Comparison of ENCODE assay signal across 9 cellular contexts in the genomic region with DNA sequence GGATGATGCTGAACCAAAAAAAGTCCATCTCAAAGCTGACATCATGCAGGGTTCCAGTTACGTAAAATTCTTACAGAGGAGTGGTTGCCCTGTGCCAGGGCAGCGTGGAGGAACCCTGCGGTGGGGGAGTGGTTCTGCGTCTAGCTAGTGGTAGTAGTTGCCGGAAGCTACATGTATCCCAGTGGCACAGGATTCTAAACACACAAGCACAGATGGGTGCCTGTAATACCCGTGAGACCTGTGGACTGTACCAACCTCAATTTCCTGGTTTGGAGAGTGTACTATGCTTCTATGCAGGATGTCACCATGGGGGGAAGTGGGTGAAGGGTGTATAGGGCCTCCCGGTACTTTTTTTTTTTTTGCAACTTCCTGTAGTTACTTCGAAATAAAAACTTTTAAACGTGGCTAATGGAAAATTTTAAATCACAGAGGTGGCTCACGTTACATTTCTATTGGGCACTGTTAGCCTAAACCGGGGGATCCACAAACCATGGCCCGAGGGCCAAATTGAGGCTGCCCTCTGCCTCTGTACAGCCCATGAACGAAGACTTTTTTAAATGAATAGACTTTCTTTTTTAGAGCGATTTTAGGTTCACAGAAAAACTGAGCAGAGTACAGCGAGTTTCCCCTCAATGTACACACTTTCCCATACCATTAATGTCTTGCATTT. TPM values are rescaled to one million over a fixed set of nuclear protein-coding genes. Genes with fewer than 3 reads are reported as not detected.
A peak's percentile ranks its signal among the peaks of the same experiment; 100 is the strongest.
DNase-seq lines count a peak whose midpoint lies in the region; ATAC-seq and TF ChIP-seq lines count a peak whose summit lies in the region.
"Had no signal": no experiment of that assay in that cellular context is flagged by ENCODE, and none has a peak within 500 bp of the region (broad histone marks: within the 10 kb centered on the region; RNA-seq: fewer than 3 reads in every experiment).

No MANE protein-coding gene starts in this region.

- TF ChIP-seq POLR2A in erythroblast (IDR thresholded peaks at IDR 0.05; ENCODE audit: low read length): no peak

- H3K27me3 ChIP-seq in OCI-LY1 (ENCODE audit: insufficient read depth, low read length) (peaks cover 2% of the 10 kb centered on the region; the same call in 1 of the 2 replicates), aorta (ENCODE audit: control insufficient read depth in 1 of 2, insufficient read depth in 2 of 2, low read length in 1 of 2) (no peaks in the 10 kb centered on the region)

- H3K36me3 ChIP-seq in OCI-LY1 (ENCODE audit: insufficient read depth, low read length): no peaks in the 10 kb centered on the region
- H3K36me3 ChIP-seq in aorta (ENCODE audit: control insufficient read depth in 1 of 2, insufficient read depth in 2 of 2, low read length in 1 of 2): no peaks in the 10 kb centered on the region

- peak overlapping the region; percentile 53 to 68 for H3K4me3 Mint-ChIP-seq in CD14-positive monocyte
- peak overlapping the region; percentile 60 for H3K4me3 Mint-ChIP-seq in activated T-helper 1 cell treated with anti-CD3 and anti-CD28 coated beads, Interleukin-12 subunit alpha, Interleukin-12 subunit beta, Interleukin-2, Interleukin-4 antibody, amounts not matched to agents 30 ng/mL and 10 ng/mL and 1 ng/mL, durations not matched to agents 14 hours and 24 hours and 36 hours
- peak overlapping the region; percentile 83 for H3K4me3 Mint-ChIP-seq in natural killer cell treated with Interleukin-12 subunit alpha and Interleukin-12 subunit beta and Interleukin-15 and Interleukin-18, amount 100 ng/mL, for 72 hours

- no peak overlapping the region for H2AFZ ChIP-seq in OCI-LY1 (ENCODE audit: low read length)

- peaks cover 3 to 4% of the 10 kb centered on the region in 2 donors for H3K36me3 Mint-ChIP-seq in CD14-positive monocyte
- no peaks in the 10 kb centered on the region for H3K36me3 Mint-ChIP-seq in activated T-helper 1 cell treated with anti-CD3 and anti-CD28 coated beads, Interleukin-12 subunit alpha, Interleukin-12 subunit beta, Interleukin-2, Interleukin-4 antibody, amounts not matched to agents 30 ng/mL and 10 ng/mL and 1 ng/mL, durations not matched to agents 14 hours and 24 hours and 36 hours (ENCODE audit: low read depth)
- H3K36me3 Mint-ChIP-seq in natural killer cell treated with Interleukin-12 subunit alpha and Interleukin-12 subunit beta and Interleukin-15 and Interleukin-18, amount 100 ng/mL, for 72 hours: no peaks in the 10 kb centered on the region

- no peaks in the 10 kb centered on the region for H3F3A ChIP-seq in OCI-LY1 (ENCODE audit: insufficient read depth, low read length)

- peak overlapping the region; percentile 11; the same call in 1 of the 2 replicates for H3K4me2 ChIP-seq in OCI-LY1 (ENCODE audit: low read length)

- peak; percentile 99 to 100 for ATAC-seq in natural killer cell treated with Interleukin-12 subunit alpha and Interleukin-12 subunit beta and Interleukin-15 and Interleukin-18, amount 100 ng/mL, for 72 hours
- no peak for ATAC-seq in aorta (ENCODE audit: low FRiP score)
- ATAC-seq in HG02884 (IDR thresholded peaks at IDR 0.05; ENCODE audit: unreplicated experiment): no peak

- no peaks in the 10 kb centered on the region for H3K9me2 ChIP-seq in OCI-LY1 (ENCODE audit: low read depth, low read length)

- peaks cover 50% of the 10 kb centered on the region for H3K4me1 Mint-ChIP-seq in CD14-positive monocyte
- H3K4me1 Mint-ChIP-seq in activated T-helper 1 cell treated with anti-CD3 and anti-CD28 coated beads, Interleukin-12 subunit alpha, Interleukin-12 subunit beta, Interleukin-2, Interleukin-4 antibody, amounts not matched to agents 30 ng/mL and 10 ng/mL and 1 ng/mL, durations not matched to agents 14 hours and 24 hours and 36 hours (ENCODE audit: low read depth): peaks cover 47% of the 10 kb centered on the region
- peaks cover 25 to 33% of the 10 kb centered on the region in 2 donors for H3K4me1 Mint-ChIP-seq in natural killer cell treated with Interleukin-12 subunit alpha and Interleukin-12 subunit beta and Interleukin-15 and Interleukin-18, amount 100 ng/mL, for 72 hours (ENCODE audit: low read depth in 2 of 2)

- WGBS in aorta, 2 donors: 82 to 83% methylated on average over 15 of the region's 15 CpGs

- DNase-seq in CD14-positive monocyte (ENCODE audit: low spot score) (peak; percentile 91), aorta (no peak), HCEC 1CT (no peak), erythroblast (lab: John Stamatoyannopoulos, UW) (no peak)
- DNase-seq in activated T-helper 1 cell treated with anti-CD3 and anti-CD28 coated beads, Interleukin-12 subunit alpha, Interleukin-12 subunit beta, Interleukin-2, Interleukin-4 antibody, amounts not matched to agents 30 ng/mL and 10 ng/mL and 1 ng/mL, durations not matched to agents 14 hours and 24 hours and 36 hours (ENCODE audit: low spot score): peak; percentile 73
- DNase-seq in natural killer cell treated with Interleukin-12 subunit alpha and Interleukin-12 subunit beta and Interleukin-15 and Interleukin-18, amount 100 ng/mL, for 72 hours (ENCODE audit: low spot score): peak; percentile 90
- DNase-seq: IMR-90 had no signal

- no peaks in the 10 kb centered on the region for H4K20me1 ChIP-seq in OCI-LY1 (ENCODE audit: insufficient read depth, low read length)

- no peak overlapping the region for H3K9ac ChIP-seq in OCI-LY1 (ENCODE audit: low read length)

- no peak for TF ChIP-seq CTCF in CD14-positive monocyte (IDR thresholded peaks at IDR 0.05)
- no peak for TF ChIP-seq CTCF in OCI-LY1 (IDR thresholded peaks at IDR 0.05; ENCODE audit: low read length)

- H3K9me3 Mint-ChIP-seq in CD14-positive monocyte: peaks cover 0 to 5% (median 0%) of the 10 kb centered on the region in 7 donors
- H3K9me3 Mint-ChIP-seq in activated T-helper 1 cell treated with anti-CD3 and anti-CD28 coated beads, Interleukin-12 subunit alpha, Interleukin-12 subunit beta, Interleukin-2, Interleukin-4 antibody, amounts not matched to agents 30 ng/mL and 10 ng/mL and 1 ng/mL, durations not matched to agents 14 hours and 24 hours and 36 hours: no peaks in the 10 kb centered on the region
- no peaks in the 10 kb centered on the region for H3K9me3 Mint-ChIP-seq in natural killer cell treated with Interleukin-12 subunit alpha and Interleukin-12 subunit beta and Interleukin-15 and Interleukin-18, amount 100 ng/mL, for 72 hours

- intact Hi-C loops in CD14-positive monocyte (cut with micrococcal nuclease): no loop called here
- intact Hi-C loops in activated T-helper 1 cell treated with anti-CD3 and anti-CD28 coated beads, Interleukin-12 subunit alpha, Interleukin-12 subunit beta, Interleukin-2, Interleukin-4 antibody, amounts not matched to agents 30 ng/mL and 10 ng/mL and 1 ng/mL, durations not matched to agents 14 hours and 24 hours and 36 hours (cut with micrococcal nuclease): loop anchor here (2.0 to 5.0 kb wide), 3 partner anchors 150 to 250 kb away; partner anchors contain the start of genes CBX4 and EIF4A3
- intact Hi-C loops in aorta (cut with DNase I): no loop called here

- peaks cover 4 to 11% (median 8%) of the 10 kb centered on the region in 3 donors for H3K27me3 Mint-ChIP-seq in CD14-positive monocyte (ENCODE audit: low read depth in 3 of 3)
- no peaks in the 10 kb centered on the region for H3K27me3 Mint-ChIP-seq in activated T-helper 1 cell treated with anti-CD3 and anti-CD28 coated beads, Interleukin-12 subunit alpha, Interleukin-12 subunit beta, Interleukin-2, Interleukin-4 antibody, amounts not matched to agents 30 ng/mL and 10 ng/mL and 1 ng/mL, durations not matched to agents 14 hours and 24 hours and 36 hours (ENCODE audit: insufficient read depth)
- peaks cover 5 to 7% of the 10 kb centered on the region in 2 donors for H3K27me3 Mint-ChIP-seq in natural killer cell treated with Interleukin-12 subunit alpha and Interleukin-12 subunit beta and Interleukin-15 and Interleukin-18, amount 100 ng/mL, for 72 hours

- no peaks in the 10 kb centered on the region for H3K9me3 ChIP-seq in OCI-LY1 (ENCODE audit: low read length)
- no peaks in the 10 kb centered on the region for H3K9me3 ChIP-seq in aorta (ENCODE audit: control insufficient read depth, low read length)

- H3K4me1 ChIP-seq in OCI-LY1 (ENCODE audit: insufficient read depth, low read length, severe bottlenecking): peaks cover 6% of the 10 kb centered on the region
- no peaks in the 10 kb centered on the region for H3K4me1 ChIP-seq in aorta (ENCODE audit: control insufficient read depth in 1 of 2, insufficient read depth in 2 of 2, low read length in 2 of 2)

- no peaks in the 10 kb centered on the region for H3K79me2 ChIP-seq in OCI-LY1 (ENCODE audit: insufficient read depth, low read length)

- peak overlapping the region; percentile 95 to 99 (median 97) for H3K27ac Mint-ChIP-seq in CD14-positive monocyte
- peak overlapping the region; percentile 96 for H3K27ac Mint-ChIP-seq in activated T-helper 1 cell treated with anti-CD3 and anti-CD28 coated beads, Interleukin-12 subunit alpha, Interleukin-12 subunit beta, Interleukin-2, Interleukin-4 antibody, amounts not matched to agents 30 ng/mL and 10 ng/mL and 1 ng/mL, durations not matched to agents 14 hours and 24 hours and 36 hours
- peak overlapping the region; percentile 92 to 97 for H3K27ac Mint-ChIP-seq in natural killer cell treated with Interleukin-12 subunit alpha and Interleukin-12 subunit beta and Interleukin-15 and Interleukin-18, amount 100 ng/mL, for 72 hours

- H3K4me3 ChIP-seq in OCI-LY1 (ENCODE audit: low read depth, low read length, poor library complexity, severe bottlenecking) (no peak overlapping the region), aorta (ENCODE audit: low read length in 2 of 2) (no peak overlapping the region)

- H3K27ac ChIP-seq in OCI-LY1 (ENCODE audit: low read depth, low read length, poor library complexity, severe bottlenecking) (no peak overlapping the region), aorta (ENCODE audit: low read depth in 1 of 2, low read length in 2 of 2) (no peak overlapping the region)

RNA-seq across cellular contexts. Expression of gene TBC1D16, which starts 38.5 kb away (rescaled TPM):
- polyA plus RNA-seq in CD14-positive monocyte (under 1 TPM; 0.11 to 0.27 TPM), aorta (10 to 100 TPM in 1 of 2 donors, 1 to 10 TPM in 1; 6.4 to 12.8 TPM)
- 1.8 and 1.9 TPM in 2 replicates for total RNA-seq in activated T-helper 1 cell treated with anti-CD3 and anti-CD28 coated beads, Interleukin-12 subunit alpha, Interleukin-12 subunit beta, Interleukin-2, Interleukin-4 antibody, amounts not matched to agents 30 ng/mL and 10 ng/mL and 1 ng/mL, durations not matched to agents 14 hours and 24 hours and 36 hours
- 1 to 10 TPM; 1.1 to 3.2 TPM for total RNA-seq in natural killer cell treated with Interleukin-12 subunit alpha and Interleukin-12 subunit beta and Interleukin-15 and Interleukin-18, amount 100 ng/mL, for 72 hours
- total RNA-seq in aorta: 10 to 100 TPM; 42.5 to 43.6 TPM

RNA-seq across cellular contexts. Expression of gene CCDC40, which starts 39.3 kb away (rescaled TPM):
- polyA plus RNA-seq in CD14-positive monocyte (under 1 TPM in 1 of 2 donors, not detected in 1; 0.21 TPM), aorta (1 to 10 TPM; 2.6 to 6.8 TPM)
- 0.15 and 0.16 TPM in 2 replicates for total RNA-seq in activated T-helper 1 cell treated with anti-CD3 and anti-CD28 coated beads, Interleukin-12 subunit alpha, Interleukin-12 subunit beta, Interleukin-2, Interleukin-4 antibody, amounts not matched to agents 30 ng/mL and 10 ng/mL and 1 ng/mL, durations not matched to agents 14 hours and 24 hours and 36 hours
- under 1 TPM in 1 of 2 donors, not detected in 1; 0.56 TPM for total RNA-seq in natural killer cell treated with Interleukin-12 subunit alpha and Interleukin-12 subunit beta and Interleukin-15 and Interleukin-18, amount 100 ng/mL, for 72 hours
- total RNA-seq in aorta: 10 to 100 TPM in 1 of 2 donors, 1 to 10 TPM in 1; 3.3 to 11.3 TPM

Comparison
In these comparisons a context has a peak if more than half of its experiments do, and no peak if none do; other contexts are left out.
1. DNase-seq: peak in CD14-positive monocyte (single experiment), activated T-helper 1 cell treated with anti-CD3 and anti-CD28 coated beads, Interleukin-12 subunit alpha, Interleukin-12 subunit beta, Interleukin-2, Interleukin-4 antibody, amounts not matched to agents 30 ng/mL and 10 ng/mL and 1 ng/mL, durations not matched to agents 14 hours and 24 hours and 36 hours (single experiment) and natural killer cell treated with Interleukin-12 subunit alpha and Interleukin-12 subunit beta and Interleukin-15 and Interleukin-18, amount 100 ng/mL, for 72 hours (single experiment); none in aorta (0 of 2), HCEC 1CT (single experiment) and erythroblast (0 of 2).
2. ATAC-seq: peak in natural killer cell treated with Interleukin-12 subunit alpha and Interleukin-12 subunit beta and Interleukin-15 and Interleukin-18, amount 100 ng/mL, for 72 hours (2 of 2); none in aorta (single experiment) and HG02884 (single experiment).
3. RNA of gene TBC1D16, which starts 38.5 kb away (total RNA-seq): 42.5 to 43.6 TPM in aorta; 1.1 to 3.2 TPM in natural killer cell treated with Interleukin-12 subunit alpha and Interleukin-12 subunit beta and Interleukin-15 and Interleukin-18, amount 100 ng/mL, for 72 hours and 1.8 to 1.9 TPM in activated T-helper 1 cell treated with anti-CD3 and anti-CD28 coated beads, Interleukin-12 subunit alpha, Interleukin-12 subunit beta, Interleukin-2, Interleukin-4 antibody, amounts not matched to agents 30 ng/mL and 10 ng/mL and 1 ng/mL, durations not matched to agents 14 hours and 24 hours and 36 hours; every median in the first group is over 10 times any median in the second.
4. Peak in every context shown above with its lines, with median percentiles within 50 percentile points of each other: H3K27ac Mint-ChIP-seq and H3K4me3 Mint-ChIP-seq.